Comparison of ENCODE assay signal across 14 cellular contexts in the genomic region with DNA sequence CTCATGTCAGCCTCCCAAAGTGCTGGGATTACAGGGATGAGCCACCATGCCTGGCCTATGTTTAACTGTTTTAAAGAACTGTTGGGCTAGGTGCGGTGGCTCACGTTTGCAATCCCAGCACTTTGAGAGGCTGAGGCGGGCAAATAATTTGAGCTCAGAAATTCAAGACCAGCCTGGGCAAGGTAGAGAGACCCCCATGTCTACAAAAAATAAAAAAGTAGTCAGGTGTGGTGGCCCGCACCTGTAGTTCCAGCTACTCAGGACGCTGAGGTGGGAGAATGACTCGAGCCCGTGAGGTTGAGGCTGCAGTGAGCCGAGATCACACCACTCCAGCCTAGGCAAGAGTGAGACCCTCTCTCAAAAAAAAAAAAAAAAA. TPM values are rescaled to one million over a fixed set of nuclear protein-coding genes. Genes with fewer than 3 reads are reported as not detected.
DNase-seq lines count a peak whose midpoint lies in the region; ATAC-seq lines count a peak whose summit lies in the region.
"Had no signal": no experiment of that assay in that cellular context is flagged by ENCODE, and none has a peak within 500 bp of the region (broad histone marks: within the 10 kb centered on the region; RNA-seq: fewer than 3 reads in every experiment).

No MANE protein-coding gene starts in this region.

- peak overlapping the region; percentile 97 for H3K27ac Mint-ChIP-seq in activated T-cell treated with anti-CD3 and anti-CD28 coated beads, Interleukin-2, amount 50 U/mL, for 24 hours
- H3K27ac Mint-ChIP-seq in activated T-helper 2 cell treated with anti-CD3 and anti-CD28 coated beads, Interferon-gamma antibody, Interleukin-2, Interleukin-4, amounts not matched to agents 10 μg/mL and 5 μg/mL and 100 μg/mL, durations not matched to agents 14 hours and 24 hours and 36 hours: peak overlapping the region; percentile 97
- H3K27ac Mint-ChIP-seq in stimulated activated effector memory CD8-positive, alpha-beta T cell treated with anti-CD3 and anti-CD28 coated beads, Interleukin-12 subunit alpha, Interleukin-12 subunit beta, amount 100 ng/mL, for 72 hours: peak overlapping the region; percentile 96

- H3K36me3 Mint-ChIP-seq in activated T-cell treated with anti-CD3 and anti-CD28 coated beads, Interleukin-2, amount 50 U/mL, for 24 hours (ENCODE audit: low read depth): peaks cover 31% of the 10 kb centered on the region
- peaks cover 28% of the 10 kb centered on the region for H3K36me3 Mint-ChIP-seq in activated T-helper 2 cell treated with anti-CD3 and anti-CD28 coated beads, Interferon-gamma antibody, Interleukin-2, Interleukin-4, amounts not matched to agents 10 μg/mL and 5 μg/mL and 100 μg/mL, durations not matched to agents 14 hours and 24 hours and 36 hours (ENCODE audit: low read depth)
- H3K36me3 Mint-ChIP-seq in stimulated activated effector memory CD8-positive, alpha-beta T cell treated with anti-CD3 and anti-CD28 coated beads, Interleukin-12 subunit alpha, Interleukin-12 subunit beta, amount 100 ng/mL, for 72 hours: peaks cover 50% of the 10 kb centered on the region

- ATAC-seq in HG03442 (IDR thresholded peaks at IDR 0.05; ENCODE audit: unreplicated experiment) (peak; percentile 1), GM18519 (IDR thresholded peaks at IDR 0.05; ENCODE audit: low FRiP score, unreplicated experiment) (no peak)
- no peak for ATAC-seq in stimulated activated effector memory CD8-positive, alpha-beta T cell treated with anti-CD3 and anti-CD28 coated beads, Interleukin-12 subunit alpha, Interleukin-12 subunit beta, amount 100 ng/mL, for 72 hours
- ATAC-seq: left lung, pancreas had no signal

- no peaks in the 10 kb centered on the region for H3K9me3 Mint-ChIP-seq in activated T-cell treated with anti-CD3 and anti-CD28 coated beads, Interleukin-2, amount 50 U/mL, for 24 hours
- H3K9me3 Mint-ChIP-seq in activated T-helper 2 cell treated with anti-CD3 and anti-CD28 coated beads, Interferon-gamma antibody, Interleukin-2, Interleukin-4, amounts not matched to agents 10 μg/mL and 5 μg/mL and 100 μg/mL, durations not matched to agents 14 hours and 24 hours and 36 hours: no peaks in the 10 kb centered on the region
- H3K9me3 Mint-ChIP-seq in stimulated activated effector memory CD8-positive, alpha-beta T cell treated with anti-CD3 and anti-CD28 coated beads, Interleukin-12 subunit alpha, Interleukin-12 subunit beta, amount 100 ng/mL, for 72 hours: no peaks in the 10 kb centered on the region

- H3K27me3 Mint-ChIP-seq in activated T-cell treated with anti-CD3 and anti-CD28 coated beads, Interleukin-2, amount 50 U/mL, for 24 hours: no peaks in the 10 kb centered on the region
- H3K27me3 Mint-ChIP-seq in activated T-helper 2 cell treated with anti-CD3 and anti-CD28 coated beads, Interferon-gamma antibody, Interleukin-2, Interleukin-4, amounts not matched to agents 10 μg/mL and 5 μg/mL and 100 μg/mL, durations not matched to agents 14 hours and 24 hours and 36 hours (ENCODE audit: low read depth): no peaks in the 10 kb centered on the region

- H3K4me1 Mint-ChIP-seq in activated T-cell treated with anti-CD3 and anti-CD28 coated beads, Interleukin-2, amount 50 U/mL, for 24 hours (ENCODE audit: low read depth): peaks cover 63% of the 10 kb centered on the region
- peaks cover 50% of the 10 kb centered on the region for H3K4me1 Mint-ChIP-seq in activated T-helper 2 cell treated with anti-CD3 and anti-CD28 coated beads, Interferon-gamma antibody, Interleukin-2, Interleukin-4, amounts not matched to agents 10 μg/mL and 5 μg/mL and 100 μg/mL, durations not matched to agents 14 hours and 24 hours and 36 hours (ENCODE audit: low read depth)
- H3K4me1 Mint-ChIP-seq in stimulated activated effector memory CD8-positive, alpha-beta T cell treated with anti-CD3 and anti-CD28 coated beads, Interleukin-12 subunit alpha, Interleukin-12 subunit beta, amount 100 ng/mL, for 72 hours: peaks cover 52% of the 10 kb centered on the region

- intact Hi-C loops in activated T-helper 2 cell treated with anti-CD3 and anti-CD28 coated beads, Interferon-gamma antibody, Interleukin-2, Interleukin-4, amounts not matched to agents 10 μg/mL and 5 μg/mL and 100 μg/mL, durations not matched to agents 14 hours and 24 hours and 36 hours (cut with micrococcal nuclease): loop anchor here (1.0 to 5.0 kb wide), 4 partner anchors 12 to 97 kb away; a partner anchor contains a TSS

- no peak overlapping the region for H3K4me3 Mint-ChIP-seq in activated T-cell treated with anti-CD3 and anti-CD28 coated beads, Interleukin-2, amount 50 U/mL, for 24 hours
- no peak overlapping the region for H3K4me3 Mint-ChIP-seq in activated T-helper 2 cell treated with anti-CD3 and anti-CD28 coated beads, Interferon-gamma antibody, Interleukin-2, Interleukin-4, amounts not matched to agents 10 μg/mL and 5 μg/mL and 100 μg/mL, durations not matched to agents 14 hours and 24 hours and 36 hours (ENCODE audit: low read depth)
- H3K4me3 Mint-ChIP-seq in stimulated activated effector memory CD8-positive, alpha-beta T cell treated with anti-CD3 and anti-CD28 coated beads, Interleukin-12 subunit alpha, Interleukin-12 subunit beta, amount 100 ng/mL, for 72 hours: peak overlapping the region; percentile 97

- peak; percentile 49 for DNase-seq in activated T-cell treated with anti-CD3 and anti-CD28 coated beads, Interleukin-2, amount 50 U/mL, for 24 hours
- DNase-seq in activated T-cell treated with anti-CD3 and anti-CD28 coated beads, Interleukin-2, amount 50 U/mL, for 1 hour: no peak
- no peak for DNase-seq in activated T-helper 2 cell treated with anti-CD3 and anti-CD28 coated beads, Interferon-gamma antibody, Interleukin-2, Interleukin-4, amounts not matched to agents 10 μg/mL and 5 μg/mL and 100 μg/mL, durations not matched to agents 14 hours and 24 hours and 36 hours (ENCODE audit: low spot score)
- peak in 1 of 2 donors; percentile 62 for DNase-seq in stimulated activated effector memory CD8-positive, alpha-beta T cell treated with anti-CD3 and anti-CD28 coated beads, Interleukin-12 subunit alpha, Interleukin-12 subunit beta, amount 100 ng/mL, for 72 hours (ENCODE audit: low spot score in 2 of 2)
- DNase-seq in SK-N-DZ (ENCODE audit: low spot score) (no peak), kidney tubule cell (ENCODE audit: low spot score) (no peak)
- DNase-seq: foreskin fibroblast, left lung, NCI-H1417, pancreas, SIG-M5, stomach had no signal

RNA-seq across cellular contexts. Expression of a gene that starts 1.9 kb away (rescaled TPM):
- total RNA-seq in activated T-helper 2 cell treated with anti-CD3 and anti-CD28 coated beads, Interferon-gamma antibody, Interleukin-2, Interleukin-4, amounts not matched to agents 10 μg/mL and 5 μg/mL and 100 μg/mL, durations not matched to agents 14 hours and 24 hours and 36 hours: 292 and 293 TPM in 2 replicates
- not detected in 2 replicates for polyA plus RNA-seq in SK-N-DZ (2014; cell fraction: cytosol; rRNA removed)
- polyA plus RNA-seq in SK-N-DZ (2014; cell fraction: nucleus; rRNA removed): 0.14 TPM in 1 of 2 replicates, not detected in the other

RNA-seq across cellular contexts. Expression of a gene that starts 24.9 kb away (rescaled TPM):
- total RNA-seq in activated T-helper 2 cell treated with anti-CD3 and anti-CD28 coated beads, Interferon-gamma antibody, Interleukin-2, Interleukin-4, amounts not matched to agents 10 μg/mL and 5 μg/mL and 100 μg/mL, durations not matched to agents 14 hours and 24 hours and 36 hours: 82.9 and 84.1 TPM in 2 replicates
- polyA plus RNA-seq in SK-N-DZ (2014; cell fraction: cytosol; rRNA removed): 4.0 and 5.0 TPM in 2 replicates
- 1.1 and 8.8 TPM in 2 replicates for polyA plus RNA-seq in SK-N-DZ (2014; cell fraction: nucleus; rRNA removed)

RNA-seq across cellular contexts. Expression of a gene that starts 40.8 kb away (rescaled TPM):
- 127 and 128 TPM in 2 replicates for total RNA-seq in activated T-helper 2 cell treated with anti-CD3 and anti-CD28 coated beads, Interferon-gamma antibody, Interleukin-2, Interleukin-4, amounts not matched to agents 10 μg/mL and 5 μg/mL and 100 μg/mL, durations not matched to agents 14 hours and 24 hours and 36 hours
- polyA plus RNA-seq in SK-N-DZ (2014; cell fraction: cytosol; rRNA removed): 128 and 179 TPM in 2 replicates
- 78.1 and 78.2 TPM in 2 replicates for polyA plus RNA-seq in SK-N-DZ (2014; cell fraction: nucleus; rRNA removed)

RNA-seq across cellular contexts. Expression of a gene that starts 55.7 kb away (rescaled TPM):
- total RNA-seq in activated T-helper 2 cell treated with anti-CD3 and anti-CD28 coated beads, Interferon-gamma antibody, Interleukin-2, Interleukin-4, amounts not matched to agents 10 μg/mL and 5 μg/mL and 100 μg/mL, durations not matched to agents 14 hours and 24 hours and 36 hours: 16.9 and 17.1 TPM in 2 replicates
- 70.5 and 90.0 TPM in 2 replicates for polyA plus RNA-seq in SK-N-DZ (2014; cell fraction: cytosol; rRNA removed)
- 52.0 and 65.3 TPM in 2 replicates for polyA plus RNA-seq in SK-N-DZ (2014; cell fraction: nucleus; rRNA removed)
